ENCODE assay signal across 1 cellular context in genomic region chr15:89243691-89244511, GRCh38.
A peak's percentile ranks its signal among the peaks of the same experiment; 100 is the strongest.
TF ChIP-seq lines count a peak whose summit lies in the region.

Gene FANCI, plus strand, starts transcription at chr15:89243979. Its CDS starts 3,669 bp downstream, at chr15:89247648.

TF ChIP-seq in GM12878, 131 proteins besides CTCF, POLR2A, EP300 and RAD21 (continued from another document and continues in another):
- peak; percentile 94; the same call in 1 of the 2 replicates for TF ChIP-seq HDAC2 (IDR thresholded peaks at IDR 0.05)
- TF ChIP-seq BHLHE40 (IDR thresholded peaks at IDR 0.05; ENCODE audit: borderline replicate concordance in 1 of 2, low read depth in 2 of 2, low read length in 1 of 2): peak; percentile 94 to 96
- peak; percentile 15; the same call in 1 of the 2 replicates for TF ChIP-seq CEBPZ (IDR thresholded peaks at IDR 0.05; ENCODE audit: low read depth, low read length)
- 0 out of 2 replicates have a peak, but pooled peaks have one; percentile 48 for TF ChIP-seq POLR2AphosphoS5 (IDR thresholded peaks at IDR 0.05; ENCODE audit: low read length)
- peak; percentile 54; the same call in 1 of the 2 replicates for TF ChIP-seq YY1 (IDR thresholded peaks at IDR 0.05; ENCODE audit: low read depth, low read length)
- TF ChIP-seq ZBTB40 (IDR thresholded peaks at IDR 0.05; ENCODE audit: borderline replicate concordance): peak; percentile 94
- TF ChIP-seq RELB (IDR thresholded peaks at IDR 0.05; ENCODE audit: low read depth): peak; percentile 71
- no peak; the same call in 1 of the 2 replicates for TF ChIP-seq CHD2 (IDR thresholded peaks at IDR 0.05; ENCODE audit: borderline replicate concordance, low read depth, low read length)
- TF ChIP-seq CREM (IDR thresholded peaks at IDR 0.05; ENCODE audit: low read depth): peak; percentile 53; the same call in 1 of the 2 replicates
- TF ChIP-seq ELK1 (IDR thresholded peaks at IDR 0.05; ENCODE audit: low read depth, low read length): peak; percentile 77; the same call in 1 of the 2 replicates
- 0 out of 2 replicates have a peak, but pooled peaks have one; percentile 48 for TF ChIP-seq ZNF687 (IDR thresholded peaks at IDR 0.05)
- TF ChIP-seq EGR1 (IDR thresholded peaks at IDR 0.05; ENCODE audit: borderline replicate concordance in 1 of 2, low read depth in 2 of 2, low read length in 2 of 2): peak in 1 of 2 experiments; percentile 83; a peak in 2 of 3 replicates
- no peak for TF ChIP-seq MEF2B (IDR thresholded peaks at IDR 0.05; ENCODE audit: partially characterized antibody, poor library complexity, severe bottlenecking)
- peak; percentile 42; the same call in 1 of the 2 replicates for TF ChIP-seq CBFB (IDR thresholded peaks at IDR 0.05; ENCODE audit: low read depth)
- TF ChIP-seq ZBED1 (IDR thresholded peaks at IDR 0.05; ENCODE audit: borderline replicate concordance): no peak
- peak; percentile 81; the same call in 1 of the 2 replicates for TF ChIP-seq BMI1 (IDR thresholded peaks at IDR 0.05; ENCODE audit: borderline replicate concordance)
- TF ChIP-seq NRF1 (conservative IDR thresholded peaks at IDR 0.05; ENCODE audit: low read depth, low read length): no peak
- peak; percentile 34; the same call in 1 of the 2 replicates for TF ChIP-seq MLLT1 (IDR thresholded peaks at IDR 0.05)
- TF ChIP-seq ETV6 (conservative IDR thresholded peaks at IDR 0.05 in 1 of 2, IDR thresholded peaks at IDR 0.05 in 1 of 2; ENCODE audit: borderline replicate concordance in 1 of 2, low read depth in 1 of 2): peak in 1 of 2 experiments; percentile 36; a peak in 1 of 4 replicates
- no peak for TF ChIP-seq NR2C2 (IDR thresholded peaks at IDR 0.05; ENCODE audit: borderline replicate concordance, control insufficient read depth, insufficient read length, low read depth)
- TF ChIP-seq YBX1 (IDR thresholded peaks at IDR 0.05): no peak
- TF ChIP-seq EZH2 (IDR thresholded peaks at IDR 0.05; ENCODE audit: borderline replicate concordance, control insufficient read depth, low read depth, low read length): no peak
- TF ChIP-seq MYB (IDR thresholded peaks at IDR 0.05; ENCODE audit: borderline replicate concordance, low read depth, low read length): no peak
- peak; percentile 47; the same call in 1 of the 2 replicates for TF ChIP-seq IRF4 (IDR thresholded peaks at IDR 0.05; ENCODE audit: low read depth, low read length)
- TF ChIP-seq GABPA (IDR thresholded peaks at IDR 0.05; ENCODE audit: low read depth): peak; percentile 95
- TF ChIP-seq E2F8 (IDR thresholded peaks at IDR 0.05; ENCODE audit: low read depth, partially characterized antibody): peak; percentile 50
- TF ChIP-seq HCFC1 (IDR thresholded peaks at IDR 0.05; ENCODE audit: low read length): peak; percentile 53; the same call in 1 of the 2 replicates
- TF ChIP-seq ZNF592 (IDR thresholded peaks at IDR 0.05): peak; percentile 64; the same call in 1 of the 2 replicates
